Comparison of ENCODE assay signal across 14 cellular contexts in genomic region chr1:33343539-33343938, GRCh38. TPM values are rescaled to one million over a fixed set of nuclear protein-coding genes. Genes with fewer than 3 reads are reported as not detected.
DNase-seq lines count a peak whose midpoint lies in the region; ATAC-seq and TF ChIP-seq lines count a peak whose summit lies in the region.
"Had no signal": no experiment of that assay in that cellular context is flagged by ENCODE, and none has a peak within 500 bp of the region (broad histone marks: within the 10 kb centered on the region; RNA-seq: fewer than 3 reads in every experiment).

No MANE protein-coding gene starts in this region.

- H3K27me3 ChIP-seq in duodenal mucosa (ENCODE audit: control insufficient read depth in 1 of 2, insufficient read depth in 2 of 2, low read length in 2 of 2) (no peaks in the 10 kb centered on the region), thyroid gland (no peaks in the 10 kb centered on the region)

- CTCF ChIA-PET in RWPE1 (lab: Yijun Ruan, JAX) = no interaction called here

- peaks cover 0 to 4% of the 10 kb centered on the region in 2 donors for H3K36me3 ChIP-seq in duodenal mucosa (ENCODE audit: control insufficient read depth in 1 of 2, insufficient read depth in 2 of 2, low read length in 2 of 2)
- H3K36me3 ChIP-seq in thyroid gland = no peaks in the 10 kb centered on the region
- no peaks in the 10 kb centered on the region for H3K36me3 ChIP-seq in mucosa of descending colon (ENCODE audit: low read depth)

- H3K36me3 Mint-ChIP-seq in mesothelial cell of epicardium = peaks cover 3% of the 10 kb centered on the region

- H3K27ac ChIP-seq in RWPE1 (peak overlapping the region; percentile 79), duodenal mucosa (ENCODE audit: low read depth, low read length) (peak overlapping the region; percentile 23), thyroid gland (peak overlapping the region; percentile 94 to 95 (median 94))
- H3K27ac ChIP-seq: parathyroid adenoma had no signal

- intact Hi-C loops in thyroid gland (cut with DNase I) (no loop called here), mucosa of descending colon (cut with DNase I, micrococcal nuclease) (no loop called here)

- ATAC-seq in mucosa of descending colon = no peak
- ATAC-seq: T-cell had no signal

- TF ChIP-seq CTCF in RWPE1 (conservative IDR thresholded peaks at IDR 0.05; ENCODE audit: low read depth) = no peak
- TF ChIP-seq CTCF in mesothelial cell of epicardium (IDR thresholded peaks at IDR 0.05; ENCODE audit: unreplicated experiment) = no peak
- TF ChIP-seq CTCF in thyroid gland (IDR thresholded peaks at IDR 0.05) = no peak
- TF ChIP-seq CTCF in mucosa of descending colon (IDR thresholded peaks at IDR 0.05) = no peak

- peaks cover 67 to 71% of the 10 kb centered on the region in 2 donors for H3K4me1 ChIP-seq in duodenal mucosa (ENCODE audit: control insufficient read depth in 1 of 2, insufficient read depth in 2 of 2, low read length in 2 of 2)
- peaks cover 93 to 96% of the 10 kb centered on the region in 2 donors for H3K4me1 ChIP-seq in thyroid gland
- H3K4me1 ChIP-seq in mucosa of descending colon (ENCODE audit: low read depth) = peaks cover 88% of the 10 kb centered on the region

- TF ChIP-seq POLR2A in thyroid gland (IDR thresholded peaks at IDR 0.05) = no peak

- H3K4me3 ChIP-seq in duodenal mucosa (ENCODE audit: low read depth in 1 of 2, low read length in 2 of 2) (no peak overlapping the region), thyroid gland (replicated peaks in 1 of 3) (no peak overlapping the region), mucosa of descending colon (no peak overlapping the region)

- H3K4me1 Mint-ChIP-seq in mesothelial cell of epicardium = peaks cover 90% of the 10 kb centered on the region

- no peaks in the 10 kb centered on the region for H3K9me3 Mint-ChIP-seq in mesothelial cell of epicardium
- H3K9me3 Mint-ChIP-seq: T-cell had no signal

- H3K9me3 ChIP-seq in duodenal mucosa (ENCODE audit: control insufficient read depth in 1 of 2, low read length in 2 of 2) = no peaks in the 10 kb centered on the region
- H3K9me3 ChIP-seq in thyroid gland = no peaks in the 10 kb centered on the region
- H3K9me3 ChIP-seq in mucosa of descending colon = no peaks in the 10 kb centered on the region

- H3K9ac ChIP-seq in duodenal mucosa (ENCODE audit: low read depth in 1 of 2, low read length in 2 of 2) = no peak overlapping the region
- H3K9ac ChIP-seq: parathyroid adenoma had no signal

- POLR2A ChIA-PET in RWPE1 (lab: Yijun Ruan, JAX; ENCODE audit: low non-redundant PET) = no interaction called here

- no peak overlapping the region for H3K4me3 Mint-ChIP-seq in mesothelial cell of epicardium
- H3K4me3 Mint-ChIP-seq: T-cell had no signal

- H3K27ac Mint-ChIP-seq in mesothelial cell of epicardium = peak overlapping the region; percentile 74
- H3K27ac Mint-ChIP-seq: T-cell had no signal

- no peaks in the 10 kb centered on the region for H3K27me3 Mint-ChIP-seq in mesothelial cell of epicardium (ENCODE audit: low read depth)
- H3K27me3 Mint-ChIP-seq: T-cell had no signal

- WGBS in thyroid gland, 2 donors = 44 to 51% methylated on average over 5 of the region's 5 CpGs

- DNase-seq in RWPE1 (ENCODE audit: low spot score) (no peak), mesothelial cell of epicardium (ENCODE audit: low spot score in 2 of 2, unreplicated experiment in 2 of 2) (no peak), thyroid gland (no peak), mucosa of descending colon (no peak), GM03348 (ENCODE audit: low spot score) (no peak)
- DNase-seq in activated CD4-positive, alpha-beta T cell treated with anti-CD3 and anti-CD28 coated beads for 1 hour = no peak
- DNase-seq: activated CD4-positive, alpha-beta T cell treated with anti-CD3 and anti-CD28 coated beads, Interleukin-2, amount 50 U/mL, for 48 hours; activated naive CD4-positive, alpha-beta T cell; DMS79; effector CD4-positive, alpha-beta T cell; NCI-H1092; T-cell had no signal

RNA-seq across cellular contexts. Expression of gene A3GALT2, which starts 22.6 kb away (rescaled TPM):
- 0.51 to 0.58 TPM (median 0.52 TPM) in 3 replicates for total RNA-seq in mesothelial cell of epicardium
- under 1 TPM in 1 of 4 donors, not detected in 3; 0.89 TPM for total RNA-seq in thyroid gland
- not detected for total RNA-seq in mucosa of descending colon

Comparison
In these comparisons a context has a peak if more than half of its experiments do, and no peak if none do; other contexts are left out.
1. H3K27ac ChIP-seq: peak in every context shown above with its lines; median percentile 94 in thyroid gland; 79 in RWPE1; 23 in duodenal mucosa.